In genomic region chr15:35055416-35056105, GRCh38 we compare ENCODE assay signal across 27 cellular contexts. TPM values are rescaled to one million over a fixed set of nuclear protein-coding genes. Genes with fewer than 3 reads are reported as not detected.
"Had no signal": no experiment of that assay in that cellular context is flagged by ENCODE, and none has a peak within 500 bp of the region (broad histone marks: within the 10 kb centered on the region; RNA-seq: fewer than 3 reads in every experiment).

No MANE protein-coding gene starts in this region.

- ATAC-seq: activated CD8-positive, alpha-beta T cell treated with anti-CD3 and anti-CD28 coated beads for 36 hours; body of pancreas; Panc1 had no signal

- H3K27me3 ChIP-seq: ascending aorta, body of pancreas had no signal

- H3K4me1 ChIP-seq: ascending aorta, body of pancreas, SJCRH30 had no signal

- H3K36me3 ChIP-seq: ascending aorta, SJCRH30 had no signal

- DNase-seq: activated CD4-positive, alpha-beta T cell treated with anti-CD3 and anti-CD28 coated beads for 4 hours; activated CD8-positive, alpha-beta memory T cell treated with anti-CD3 and anti-CD28 coated beads, Interleukin-2, amount 50 U/mL, for 4 hours; activated CD8-positive, alpha-beta T cell treated with anti-CD3 and anti-CD28 coated beads for 36 hours; activated naive CD4-positive, alpha-beta T cell; body of pancreas; central memory CD4-positive, alpha-beta T cell; Karpas-422; MM.1S; NCI-H1105; NCI-H1436; NCI-H1694 treated with DMSO at 0.1 percent for 48 hours; NCI-H2029 treated with DMSO at 0.1 percent for 48 hours; NCI-H510A treated with DMSO at 0.1 percent for 48 hours; NCI-H69; NK-92 treated with Interleukin-12 subunit alpha and Interleukin-12 subunit beta, amount 100 ng/mL, for 24 hours; OCI-M1; Right ventricle myocardium superior; SJCRH30; SK-N-SH; T-helper 1 cell had no signal

- H3K4me2 ChIP-seq: SK-N-SH had no signal

- FAIRE-seq: bronchial epithelial cell had no signal

- H3K27ac Mint-ChIP-seq: activated CD8-positive, alpha-beta T cell treated with anti-CD3 and anti-CD28 coated beads for 36 hours; activated naive CD4-positive, alpha-beta T cell treated with anti-CD3 and anti-CD28 coated beads, Interleukin-2, amount 50 U/mL, for 24 hours had no signal

- H3K4me3 ChIP-seq: ascending aorta, body of pancreas, SJCRH30 had no signal

- H3K27me3 Mint-ChIP-seq: activated CD8-positive, alpha-beta T cell treated with anti-CD3 and anti-CD28 coated beads for 36 hours had no signal

- H3K4me3 Mint-ChIP-seq: activated CD8-positive, alpha-beta T cell treated with anti-CD3 and anti-CD28 coated beads for 36 hours; activated naive CD4-positive, alpha-beta T cell treated with anti-CD3 and anti-CD28 coated beads, Interleukin-2, amount 50 U/mL, for 24 hours had no signal

- H3K27ac ChIP-seq: ascending aorta, body of pancreas, RWPE1, SJCRH30, VCaP had no signal

- H3K9me3 ChIP-seq: ascending aorta, body of pancreas, SJCRH30, SK-N-SH had no signal

- H3K4me1 Mint-ChIP-seq: activated naive CD4-positive, alpha-beta T cell treated with anti-CD3 and anti-CD28 coated beads, Interleukin-2, amount 50 U/mL, for 24 hours had no signal

- H3K36me3 Mint-ChIP-seq: activated naive CD4-positive, alpha-beta T cell treated with anti-CD3 and anti-CD28 coated beads, Interleukin-2, amount 50 U/mL, for 24 hours had no signal

- H3K9me3 Mint-ChIP-seq: activated CD8-positive, alpha-beta T cell treated with anti-CD3 and anti-CD28 coated beads for 36 hours; activated naive CD4-positive, alpha-beta T cell treated with anti-CD3 and anti-CD28 coated beads, Interleukin-2, amount 50 U/mL, for 24 hours had no signal

RNA-seq across cellular contexts. Expression of gene NANOGP8, which starts 29.5 kb away (rescaled TPM):
- total RNA-seq: activated CD8-positive, alpha-beta T cell treated with anti-CD3 and anti-CD28 coated beads for 36 hours; ascending aorta; bronchial epithelial cell; Right ventricle myocardium superior; SJCRH30; T-helper 2 cell treated with Interferon-gamma antibody and Interleukin-4, amounts not matched to agents 100 ng/mL and 5 ng/mL, for 36 hours had no signal
- polyA plus RNA-seq: SK-N-SH had no signal
